Comparison of ENCODE assay signal across 15 cellular contexts in genomic region chr4:141463678-141464077, GRCh38.
DNase-seq lines count a peak whose midpoint lies in the region; ATAC-seq and TF ChIP-seq lines count a peak whose summit lies in the region.
"Had no signal": no experiment of that assay in that cellular context is flagged by ENCODE, and none has a peak within 500 bp of the region (broad histone marks: within the 10 kb centered on the region; RNA-seq: fewer than 3 reads in every experiment).

No MANE protein-coding gene starts in this region.

- CTCF ChIA-PET in MCF 10A (lab: Yijun Ruan, JAX) (no interaction called here), SK-N-SH (lab: Yijun Ruan, JAX) (interaction anchor here (0.8 to 1.7 kb wide), 3 partner anchors 8 to 449 kb away, joined by 3 to 4 read pairs (median 4); no protein-coding TSS in a partner anchor)

- H3K27me3 Mint-ChIP-seq in MCF 10A (ENCODE audit: insufficient read depth, unreplicated experiment), result no peaks in the 10 kb centered on the region

- H3K27me3 ChIP-seq in breast epithelium (no peaks in the 10 kb centered on the region), SK-N-SH (ENCODE audit: insufficient read depth) (no peaks in the 10 kb centered on the region)
- H3K27me3 ChIP-seq: BE2C had no signal

- H3K9me2 ChIP-seq in SK-N-SH, result no peaks in the 10 kb centered on the region

- TF ChIP-seq EP300 in SK-N-SH (IDR thresholded peaks at IDR 0.05; ENCODE audit: borderline replicate concordance in 1 of 2, low read depth in 1 of 2, low read length in 1 of 2), result no peak

- H3K79me2 ChIP-seq in SK-N-SH (ENCODE audit: insufficient read depth), result no peaks in the 10 kb centered on the region

- H4K20me1 ChIP-seq in SK-N-SH (ENCODE audit: insufficient read depth), result no peaks in the 10 kb centered on the region

- H3K27ac Mint-ChIP-seq in MCF 10A (ENCODE audit: low read depth, unreplicated experiment), result no peak overlapping the region
- H3K27ac Mint-ChIP-seq: CD4-positive, alpha-beta memory T cell; H9 had no signal

- 16% methylated on average over 2 of the region's 2 CpGs for WGBS in SK-N-SH (ENCODE audit: low lambda C conversion rate)

- H2AFZ ChIP-seq in SK-N-SH (ENCODE audit: low read depth), result no peak overlapping the region

- no peak overlapping the region for H3K27ac ChIP-seq in breast epithelium
- peak overlapping the region; percentile 62 to 87; a peak in 3 of 4 replicates for H3K27ac ChIP-seq in SK-N-SH (ENCODE audit: low read depth in 2 of 2, low read length in 1 of 2)
- H3K27ac ChIP-seq: A549, C4-2B had no signal

- H3F3A ChIP-seq in SK-N-SH (replicated peaks; ENCODE audit: insufficient read depth), result peaks cover 17% of the 10 kb centered on the region

- H3K36me3 ChIP-seq in breast epithelium (no peaks in the 10 kb centered on the region), SK-N-SH (replicated peaks in 1 of 2; ENCODE audit: control insufficient read depth in 1 of 2, insufficient read depth in 2 of 2, low read length in 1 of 2) (no peaks in the 10 kb centered on the region)
- H3K36me3 ChIP-seq: BE2C had no signal

- H3K4me1 ChIP-seq in breast epithelium (no peaks in the 10 kb centered on the region), SK-N-SH (ENCODE audit: control insufficient read depth in 1 of 2, insufficient read depth in 2 of 2, low read depth in 1 of 2, low read length in 1 of 2) (peaks cover 0 to 13% of the 10 kb centered on the region in 2 experiments; a peak in 2 of 4 replicates)

- ATAC-seq in HG02981 (IDR thresholded peaks at IDR 0.05; ENCODE audit: unreplicated experiment) (no peak), HG03135 (IDR thresholded peaks at IDR 0.05; ENCODE audit: unreplicated experiment) (no peak)
- ATAC-seq: A549 had no signal

- no TSS peak for BruUV-seq in MCF 10A (replicated peaks; lab: Mats Ljungman, UMichigan)

- H3K4me3 ChIP-seq in breast epithelium (no peak overlapping the region), SK-N-SH (ENCODE audit: low read depth in 2 of 2, low read length in 1 of 2) (no peak overlapping the region)
- H3K4me3 ChIP-seq: A549 had no signal

- intact Hi-C loops in MCF 10A (cut with micrococcal nuclease), result no loop called here
- intact Hi-C loops in breast epithelium (cut with DNase I; ENCODE audit: low total_unique reads), result no loop called here

- no peak for TF ChIP-seq POLR2A in breast epithelium (IDR thresholded peaks at IDR 0.05)

- POLR2A ChIA-PET in MCF 10A (lab: Yijun Ruan, JAX) (no interaction called here), SK-N-SH (lab: Yijun Ruan, JAX) (interaction anchor here (0.6 kb wide), 1 partner anchor 201 kb away, joined by 5 read pairs; no protein-coding TSS in a partner anchor)

- no peak overlapping the region for H3K4me3 Mint-ChIP-seq in MCF 10A (ENCODE audit: unreplicated experiment)
- H3K4me3 Mint-ChIP-seq: CD4-positive, alpha-beta memory T cell; H9 had no signal

- no peak overlapping the region for H3K9ac ChIP-seq in SK-N-SH

- no peak for TF ChIP-seq RAD21 in SK-N-SH (IDR thresholded peaks at IDR 0.05; ENCODE audit: low read length)

- no peaks in the 10 kb centered on the region for H3K9me3 Mint-ChIP-seq in MCF 10A (ENCODE audit: unreplicated experiment)
- H3K9me3 Mint-ChIP-seq: H9 had no signal

- DNase-seq in MCF 10A (ENCODE audit: unreplicated experiment), result peak; percentile 1
- DNase-seq in breast epithelium (ENCODE audit: low spot score in 2 of 2), result no peak
- no peak for DNase-seq in SK-N-SH
- peak; percentile 30 for DNase-seq in fibroblast of peridontal ligament (ENCODE audit: extremely low read depth)
- no peak for DNase-seq in stimulated activated CD4-positive, alpha-beta T cell treated with anti-CD3 and anti-CD28 coated beads, Interleukin-2, amount 100 ng/mL, for 24 hours
- DNase-seq: CD4-positive, alpha-beta memory T cell; DMS79; EL; GOT3; H9 had no signal

- peaks cover 25% of the 10 kb centered on the region for H3K4me1 Mint-ChIP-seq in MCF 10A (ENCODE audit: insufficient read depth, unreplicated experiment)
- H3K4me1 Mint-ChIP-seq: CD4-positive, alpha-beta memory T cell; H9 had no signal

- no peak overlapping the region for H3K4me2 ChIP-seq in SK-N-SH
- H3K4me2 ChIP-seq: A549 had no signal

- no peaks in the 10 kb centered on the region for H3K9me3 ChIP-seq in breast epithelium
- no peaks in the 10 kb centered on the region for H3K9me3 ChIP-seq in SK-N-SH
- H3K9me3 ChIP-seq: A549, BE2C had no signal

- H3K36me3 Mint-ChIP-seq in MCF 10A (ENCODE audit: insufficient read depth, unreplicated experiment), result no peaks in the 10 kb centered on the region
- H3K36me3 Mint-ChIP-seq: CD4-positive, alpha-beta memory T cell had no signal

- TF ChIP-seq CTCF in MCF 10A (IDR thresholded peaks at IDR 0.05; ENCODE audit: unreplicated experiment) (no peak), breast epithelium (IDR thresholded peaks at IDR 0.05) (no peak), SK-N-SH (IDR thresholded peaks at IDR 0.05) (no peak)

TF ChIP-seq in SK-N-SH, 30 proteins besides CTCF, POLR2A, EP300 and RAD21:
- TF ChIP-seq NRF1 (IDR thresholded peaks at IDR 0.05; ENCODE audit: low read depth, low read length) (no peak), POLR2AphosphoS5 (IDR thresholded peaks at IDR 0.05; ENCODE audit: low read depth, low read length) (no peak), MXI1 (IDR thresholded peaks at IDR 0.05; ENCODE audit: low read depth, low read length) (no peak), NFIC (IDR thresholded peaks at IDR 0.05; ENCODE audit: borderline replicate concordance) (peak; percentile 55; the same call in 1 of the 2 replicates)
- TF ChIP-seq, protein P1, sequence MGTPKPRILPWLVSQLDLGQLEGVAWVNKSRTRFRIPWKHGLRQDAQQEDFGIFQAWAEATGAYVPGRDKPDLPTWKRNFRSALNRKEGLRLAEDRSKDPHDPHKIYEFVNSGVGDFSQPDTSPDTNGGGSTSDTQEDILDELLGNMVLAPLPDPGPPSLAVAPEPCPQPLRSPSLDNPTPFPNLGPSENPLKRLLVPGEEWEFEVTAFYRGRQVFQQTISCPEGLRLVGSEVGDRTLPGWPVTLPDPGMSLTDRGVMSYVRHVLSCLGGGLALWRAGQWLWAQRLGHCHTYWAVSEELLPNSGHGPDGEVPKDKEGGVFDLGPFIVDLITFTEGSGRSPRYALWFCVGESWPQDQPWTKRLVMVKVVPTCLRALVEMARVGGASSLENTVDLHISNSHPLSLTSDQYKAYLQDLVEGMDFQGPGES (IDR thresholded peaks at IDR 0.05; ENCODE audit: low read depth, low read length), result no peak
TF ChIP-seq in SK-N-SH: peak in this region for 1.

Comparison
In these comparisons a context has a peak if more than half of its experiments do, and no peak if none do; other contexts are left out.
1. DNase-seq: peak in MCF 10A (single experiment) and fibroblast of peridontal ligament (single experiment); none in breast epithelium (0 of 2), SK-N-SH (single experiment) and stimulated activated CD4-positive, alpha-beta T cell treated with anti-CD3 and anti-CD28 coated beads, Interleukin-2, amount 100 ng/mL, for 24 hours (0 of 2).
2. H3K27ac ChIP-seq: peak in SK-N-SH (2 of 2); none in breast epithelium (0 of 2).